Comparison of ENCODE assay signal across 19 cellular contexts in the genomic region with DNA sequence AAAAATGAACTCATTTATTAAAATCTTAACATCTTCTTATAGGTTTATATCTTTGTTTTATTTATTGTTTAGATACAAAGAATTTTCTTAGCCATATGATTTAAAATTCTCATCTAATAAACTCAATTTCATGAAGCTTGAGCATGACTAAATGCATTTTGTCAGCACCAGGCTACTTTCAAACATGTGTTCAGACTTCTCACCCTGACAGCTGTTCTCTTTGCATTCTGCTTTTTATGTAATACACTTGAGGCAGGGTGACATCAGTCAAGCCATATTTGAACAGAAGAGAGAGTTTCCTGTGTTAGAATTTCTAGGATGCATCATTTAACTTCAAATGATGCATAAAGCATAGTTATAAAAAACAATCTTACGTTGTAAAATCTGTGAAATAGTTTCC.
"Had no signal": no experiment of that assay in that cellular context is flagged by ENCODE, and none has a peak within 500 bp of the region (broad histone marks: within the 10 kb centered on the region; RNA-seq: fewer than 3 reads in every experiment).

No MANE protein-coding gene starts in this region.

- H3K9me3 Mint-ChIP-seq: type B pancreatic cell had no signal

- H3K4me1 ChIP-seq: gastroesophageal sphincter, heart right ventricle, left ventricle myocardium inferior, right atrium auricular region, suprapubic skin had no signal

- H3K4me3 ChIP-seq: gastroesophageal sphincter, heart right ventricle, left ventricle myocardium inferior, right atrium auricular region, suprapubic skin had no signal

- H3K36me3 Mint-ChIP-seq: type B pancreatic cell had no signal

- H3K4me1 Mint-ChIP-seq: activated CD4-positive, alpha-beta T cell treated with anti-CD3 and anti-CD28 coated beads for 36 hours; WTC11 had no signal

- H3K27ac ChIP-seq: gastroesophageal sphincter, heart right ventricle, left ventricle myocardium inferior, right atrium auricular region, suprapubic skin had no signal

- DNase-seq: activated CD4-positive, alpha-beta T cell treated with anti-CD3 and anti-CD28 coated beads for 36 hours; activated CD4-positive, alpha-beta T cell treated with anti-CD3 and anti-CD28 coated beads, Interleukin-2, amount 50 U/mL, for 48 hours; activated gamma-delta T cell treated with Interleukin-2 at 50 U/mL for 16 hours; cerebellar nuclear complex; cortex of kidney; heart right ventricle; kidney glomerular epithelial cell; left ventricle myocardium inferior; stimulated activated CD4-positive, alpha-beta T cell treated with anti-CD3 and anti-CD28 coated beads, Interleukin-2, amount 100 ng/mL, for 24 hours had no signal

- H3K27ac Mint-ChIP-seq: activated CD4-positive, alpha-beta T cell treated with anti-CD3 and anti-CD28 coated beads for 36 hours; activated naive CD4-positive, alpha-beta T cell treated with anti-CD3 and anti-CD28 coated beads, Interleukin-2, amount 50 U/mL, for 72 hours; activated T-helper 1 cell treated with anti-CD3 and anti-CD28 coated beads, Interleukin-12 subunit alpha, Interleukin-12 subunit beta, Interleukin-2, Interleukin-4 antibody, amounts not matched to agents 30 ng/mL and 10 ng/mL and 1 ng/mL, durations not matched to agents 14 hours and 24 hours and 36 hours; progenitor cell of endocrine pancreas; stimulated activated naive CD8-positive, alpha-beta T cell treated with anti-CD3 and anti-CD28 coated beads, Interleukin-15, Interleukin-2, amounts not matched to agents 100 ng/mL and 50 ng/mL, for 24 hours; type B pancreatic cell; WTC11 had no signal

- H3K4me3 Mint-ChIP-seq: activated CD4-positive, alpha-beta T cell treated with anti-CD3 and anti-CD28 coated beads for 36 hours; activated T-helper 1 cell treated with anti-CD3 and anti-CD28 coated beads, Interleukin-12 subunit alpha, Interleukin-12 subunit beta, Interleukin-2, Interleukin-4 antibody, amounts not matched to agents 30 ng/mL and 10 ng/mL and 1 ng/mL, durations not matched to agents 14 hours and 24 hours and 36 hours; neural crest cell; stimulated activated naive CD8-positive, alpha-beta T cell treated with anti-CD3 and anti-CD28 coated beads, Interleukin-15, Interleukin-2, amounts not matched to agents 100 ng/mL and 50 ng/mL, for 24 hours; type B pancreatic cell; WTC11 had no signal

- H3K36me3 ChIP-seq: gastroesophageal sphincter, heart right ventricle, left ventricle myocardium inferior, right atrium auricular region, suprapubic skin had no signal

- H3K27me3 Mint-ChIP-seq: activated CD4-positive, alpha-beta T cell treated with anti-CD3 and anti-CD28 coated beads for 36 hours; progenitor cell of endocrine pancreas; stimulated activated naive CD8-positive, alpha-beta T cell treated with anti-CD3 and anti-CD28 coated beads, Interleukin-15, Interleukin-2, amounts not matched to agents 100 ng/mL and 50 ng/mL, for 24 hours; type B pancreatic cell had no signal

- H3K27me3 ChIP-seq: gastroesophageal sphincter, heart right ventricle, right atrium auricular region, suprapubic skin had no signal

- H3K9me3 ChIP-seq: right atrium auricular region, suprapubic skin had no signal
